Comparison of ENCODE assay signal across 21 cellular contexts in genomic region chrY:7464742-7465141, GRCh38.
A peak's percentile ranks its signal among the peaks of the same experiment; 100 is the strongest.
DNase-seq lines count a peak whose midpoint lies in the region; ATAC-seq, FAIRE-seq and TF ChIP-seq lines count a peak whose summit lies in the region.
"Had no signal": no experiment of that assay in that cellular context is flagged by ENCODE, and none has a peak within 500 bp of the region (broad histone marks: within the 10 kb centered on the region; RNA-seq: fewer than 3 reads in every experiment).

No MANE protein-coding gene starts in this region.

- H3K18ac ChIP-seq in neuronal stem cell (ENCODE audit: low read length) = no peak overlapping the region

- TF ChIP-seq CTCF in bronchial epithelial cell (IDR thresholded peaks at IDR 0.05; ENCODE audit: insufficient read depth, low read length, severe bottlenecking) = no peak

- H3K36me3 ChIP-seq in bronchial epithelial cell (ENCODE audit: control insufficient read depth, insufficient read depth, low read length) (no peaks in the 10 kb centered on the region), neuronal stem cell (replicated peaks in 1 of 2; ENCODE audit: control insufficient read depth in 2 of 2, insufficient read depth in 2 of 2, low read length in 2 of 2) (no peaks in the 10 kb centered on the region)
- H3K36me3 ChIP-seq: stomach, upper lobe of right lung had no signal

- H3K4me3 ChIP-seq in bronchial epithelial cell (ENCODE audit: low read depth, low read length) = no peak overlapping the region
- H3K4me3 ChIP-seq in neuronal stem cell (ENCODE audit: low read length in 2 of 2) = no peak overlapping the region
- H3K4me3 ChIP-seq: A549, GM12878, lung, stomach, upper lobe of right lung had no signal

- H3K4me3 Mint-ChIP-seq in activated CD4-positive, alpha-beta memory T cell treated with anti-CD3 and anti-CD28 coated beads for 36 hours = no peak overlapping the region
- H3K4me3 Mint-ChIP-seq in activated CD4-positive, alpha-beta memory T cell treated with anti-CD3 and anti-CD28 coated beads, Interleukin-2, amount 10 ng/mL, durations not matched to agents 7 days and 5 days = no peak overlapping the region
- H3K4me3 Mint-ChIP-seq in stimulated activated naive B cell treated with anti-CD40 and anti-IgM and Interleukin-4, amounts not matched to agents 10 μg/mL and 1 μg/mL and 100 μg/mL, for 72 hours = no peak overlapping the region
- no peak overlapping the region for H3K4me3 Mint-ChIP-seq in naive thymus-derived CD8-positive, alpha-beta T cell
- H3K4me3 Mint-ChIP-seq: T-helper 17 cell had no signal

- H2AFZ ChIP-seq in neuronal stem cell (ENCODE audit: low read length) = no peak overlapping the region

- no peaks in the 10 kb centered on the region for H3K79me1 ChIP-seq in neuronal stem cell (ENCODE audit: low read depth, low read length)

- POLR2A ChIA-PET in activated CD4-positive, alpha-beta memory T cell treated with anti-CD3 and anti-CD28 coated beads for 36 hours (lab: Charles Lee) = no interaction called here
- POLR2A ChIA-PET in activated CD4-positive, alpha-beta memory T cell treated with anti-CD3 and anti-CD28 coated beads, Interleukin-2, amount 10 ng/mL, durations not matched to agents 7 days and 5 days (lab: Charles Lee) = no interaction called here
- POLR2A ChIA-PET in naive thymus-derived CD8-positive, alpha-beta T cell (lab: Charles Lee) = no interaction called here

- H3K9me3 ChIP-seq in neuronal stem cell (replicated peaks in 1 of 2; ENCODE audit: control insufficient read depth in 2 of 2, insufficient read depth in 1 of 2, low read depth in 1 of 2, low read length in 2 of 2) = no peaks in the 10 kb centered on the region
- H3K9me3 ChIP-seq: A549, stomach, upper lobe of right lung had no signal

- CTCF ChIA-PET in activated CD4-positive, alpha-beta memory T cell treated with anti-CD3 and anti-CD28 coated beads for 36 hours (lab: Charles Lee) = no interaction called here
- CTCF ChIA-PET in activated CD4-positive, alpha-beta memory T cell treated with anti-CD3 and anti-CD28 coated beads, Interleukin-2, amount 10 ng/mL, durations not matched to agents 7 days and 5 days (lab: Charles Lee) = no interaction called here

- H4K91ac ChIP-seq in neuronal stem cell (ENCODE audit: low read depth, low read length, poor library complexity) = no peak overlapping the region

- WGBS in neuronal stem cell (ENCODE audit: extremely low coverage in 2 of 2, insufficient read length in 2 of 2, insufficient replicate concordance in 1 of 2), 2 donors = no CpG with 5 or more reads among the region's 2 CpGs

- no peak overlapping the region for H2AK5ac ChIP-seq in neuronal stem cell (ENCODE audit: low read depth, low read length)

- H3K9ac ChIP-seq in neuronal stem cell (ENCODE audit: low read depth, low read length, poor library complexity) = no peak overlapping the region

- H3K9me3 Mint-ChIP-seq in activated CD4-positive, alpha-beta memory T cell treated with anti-CD3 and anti-CD28 coated beads for 36 hours = no peaks in the 10 kb centered on the region
- H3K9me3 Mint-ChIP-seq in activated CD4-positive, alpha-beta memory T cell treated with anti-CD3 and anti-CD28 coated beads, Interleukin-2, amount 10 ng/mL, durations not matched to agents 7 days and 5 days = peaks cover 2% of the 10 kb centered on the region
- H3K9me3 Mint-ChIP-seq in stimulated activated naive B cell treated with anti-CD40 and anti-IgM and Interleukin-4, amounts not matched to agents 10 μg/mL and 1 μg/mL and 100 μg/mL, for 72 hours = peaks cover 0 to 4% of the 10 kb centered on the region in 2 donors
- H3K9me3 Mint-ChIP-seq in naive thymus-derived CD8-positive, alpha-beta T cell = peaks cover 0 to 9% (median 0%) of the 10 kb centered on the region in 9 donors

- H3K27me3 ChIP-seq in bronchial epithelial cell (ENCODE audit: control insufficient read depth, insufficient read depth, low read length) = no peaks in the 10 kb centered on the region
- H3K27me3 ChIP-seq in neuronal stem cell (ENCODE audit: control insufficient read depth in 3 of 3, insufficient read depth in 3 of 3, low read depth in 1 of 3, low read length in 3 of 3) = no peaks in the 10 kb centered on the region
- H3K27me3 ChIP-seq: stomach, upper lobe of right lung had no signal

- ATAC-seq in GM19035 (IDR thresholded peaks at IDR 0.05; ENCODE audit: unreplicated experiment) = no peak
- no peak for ATAC-seq in stimulated activated naive B cell treated with anti-CD40 and anti-IgM and Interleukin-4, amounts not matched to agents 10 μg/mL and 1 μg/mL and 100 μg/mL, for 72 hours (replicated peaks)
- no peak for ATAC-seq in naive thymus-derived CD8-positive, alpha-beta T cell
- ATAC-seq: A549, GM12878, T-helper 17 cell, upper lobe of right lung had no signal

- H2BK5ac ChIP-seq in neuronal stem cell (ENCODE audit: low read length) = no peak overlapping the region

- DNase-seq in activated CD4-positive, alpha-beta memory T cell treated with anti-CD3 and anti-CD28 coated beads for 36 hours = peak; percentile 34
- DNase-seq in activated CD4-positive, alpha-beta memory T cell treated with anti-CD3 and anti-CD28 coated beads, Interleukin-2, amount 10 ng/mL, durations not matched to agents 7 days and 5 days = no peak
- DNase-seq in HCEC 1CT (peak; percentile 62), bronchial epithelial cell (ENCODE audit: low read depth) (peak; percentile 69), neuronal stem cell (ENCODE audit: low spot score) (peak; percentile 2)
- no peak for DNase-seq in stimulated activated naive B cell treated with anti-CD40 and anti-IgM and Interleukin-4, amounts not matched to agents 10 μg/mL and 1 μg/mL and 100 μg/mL, for 72 hours
- no peak for DNase-seq in naive thymus-derived CD8-positive, alpha-beta T cell
- DNase-seq: cerebellar nuclear complex; effector CD4-positive, alpha-beta T cell; H7; islet precursor cell; Kasumi-1; NCI-H526 treated with DMSO at 0.1 percent for 48 hours; stomach; T-helper 17 cell; upper lobe of right lung had no signal

- no peaks in the 10 kb centered on the region for H3K4me1 ChIP-seq in neuronal stem cell (ENCODE audit: control insufficient read depth in 2 of 2, insufficient read depth in 1 of 2, low read depth in 1 of 2, low read length in 2 of 2)
- H3K4me1 ChIP-seq: A549, stomach, upper lobe of right lung had no signal

- no peak overlapping the region for H2BK12ac ChIP-seq in neuronal stem cell (ENCODE audit: low read length)

- H3K4me2 ChIP-seq in neuronal stem cell (ENCODE audit: insufficient read depth, low read length, poor library complexity, severe bottlenecking) = no peak overlapping the region
- H3K4me2 ChIP-seq: A549 had no signal

- H2BK15ac ChIP-seq in neuronal stem cell (ENCODE audit: low read length) = no peak overlapping the region

- no peaks in the 10 kb centered on the region for H3K36me3 Mint-ChIP-seq in activated CD4-positive, alpha-beta memory T cell treated with anti-CD3 and anti-CD28 coated beads for 36 hours
- no peaks in the 10 kb centered on the region for H3K36me3 Mint-ChIP-seq in activated CD4-positive, alpha-beta memory T cell treated with anti-CD3 and anti-CD28 coated beads, Interleukin-2, amount 10 ng/mL, durations not matched to agents 7 days and 5 days (ENCODE audit: low read depth)
- no peaks in the 10 kb centered on the region for H3K36me3 Mint-ChIP-seq in stimulated activated naive B cell treated with anti-CD40 and anti-IgM and Interleukin-4, amounts not matched to agents 10 μg/mL and 1 μg/mL and 100 μg/mL, for 72 hours
- no peaks in the 10 kb centered on the region for H3K36me3 Mint-ChIP-seq in naive thymus-derived CD8-positive, alpha-beta T cell

- no peak overlapping the region for H3K14ac ChIP-seq in neuronal stem cell (ENCODE audit: low read length)

- H2BK120ac ChIP-seq in neuronal stem cell (ENCODE audit: low read depth, low read length) = no peak overlapping the region

- H3K4me1 Mint-ChIP-seq in activated CD4-positive, alpha-beta memory T cell treated with anti-CD3 and anti-CD28 coated beads for 36 hours (ENCODE audit: low read depth) = peaks cover 36% of the 10 kb centered on the region
- H3K4me1 Mint-ChIP-seq in activated CD4-positive, alpha-beta memory T cell treated with anti-CD3 and anti-CD28 coated beads, Interleukin-2, amount 10 ng/mL, durations not matched to agents 7 days and 5 days = peaks cover 8% of the 10 kb centered on the region
- peaks cover 0 to 6% of the 10 kb centered on the region in 2 donors for H3K4me1 Mint-ChIP-seq in stimulated activated naive B cell treated with anti-CD40 and anti-IgM and Interleukin-4, amounts not matched to agents 10 μg/mL and 1 μg/mL and 100 μg/mL, for 72 hours
- H3K4me1 Mint-ChIP-seq in naive thymus-derived CD8-positive, alpha-beta T cell = no peaks in the 10 kb centered on the region
- H3K4me1 Mint-ChIP-seq: T-helper 17 cell had no signal

- FAIRE-seq in bronchial epithelial cell (lab: Jason Lieb, UNC) = no peak
- FAIRE-seq: A549, GM12878 had no signal

- no peak overlapping the region for H3K23ac ChIP-seq in neuronal stem cell (ENCODE audit: low read depth, low read length, poor library complexity)

- H4K8ac ChIP-seq in neuronal stem cell (ENCODE audit: low read depth, low read length) = no peak overlapping the region

- peak overlapping the region; percentile 91 for H3K27ac Mint-ChIP-seq in activated CD4-positive, alpha-beta memory T cell treated with anti-CD3 and anti-CD28 coated beads for 36 hours
- no peak overlapping the region for H3K27ac Mint-ChIP-seq in activated CD4-positive, alpha-beta memory T cell treated with anti-CD3 and anti-CD28 coated beads, Interleukin-2, amount 10 ng/mL, durations not matched to agents 7 days and 5 days
- H3K27ac Mint-ChIP-seq in stimulated activated naive B cell treated with anti-CD40 and anti-IgM and Interleukin-4, amounts not matched to agents 10 μg/mL and 1 μg/mL and 100 μg/mL, for 72 hours = no peak overlapping the region
- no peak overlapping the region for H3K27ac Mint-ChIP-seq in naive thymus-derived CD8-positive, alpha-beta T cell
- H3K27ac Mint-ChIP-seq: T-helper 17 cell had no signal

- intact Hi-C loops in activated CD4-positive, alpha-beta memory T cell treated with anti-CD3 and anti-CD28 coated beads for 36 hours (cut with micrococcal nuclease) = loop anchor here (2.0 to 5.0 kb wide), 3 partner anchors 82 to 353 kb away; no protein-coding TSS in a partner anchor

- no peak overlapping the region for H3K27ac ChIP-seq in neuronal stem cell (replicated peaks; ENCODE audit: low read length)
- H3K27ac ChIP-seq: A549, stomach, upper lobe of right lung, VCaP had no signal

- peaks cover 3% of the 10 kb centered on the region for H3K27me3 Mint-ChIP-seq in activated CD4-positive, alpha-beta memory T cell treated with anti-CD3 and anti-CD28 coated beads for 36 hours
- H3K27me3 Mint-ChIP-seq in activated CD4-positive, alpha-beta memory T cell treated with anti-CD3 and anti-CD28 coated beads, Interleukin-2, amount 10 ng/mL, durations not matched to agents 7 days and 5 days = no peaks in the 10 kb centered on the region
- peaks cover 0 to 25% of the 10 kb centered on the region in 2 donors for H3K27me3 Mint-ChIP-seq in stimulated activated naive B cell treated with anti-CD40 and anti-IgM and Interleukin-4, amounts not matched to agents 10 μg/mL and 1 μg/mL and 100 μg/mL, for 72 hours
- peaks cover 7 to 30% (median 22%) of the 10 kb centered on the region in 5 donors for H3K27me3 Mint-ChIP-seq in naive thymus-derived CD8-positive, alpha-beta T cell
- H3K27me3 Mint-ChIP-seq: T-helper 17 cell had no signal

- H3K4ac ChIP-seq in neuronal stem cell (ENCODE audit: low read length) = no peak overlapping the region

Comparison
In these comparisons a context has a peak if more than half of its experiments do, and no peak if none do; other contexts are left out.
1. DNase-seq: peak in activated CD4-positive, alpha-beta memory T cell treated with anti-CD3 and anti-CD28 coated beads for 36 hours (single experiment), HCEC 1CT (single experiment), bronchial epithelial cell (single experiment) and neuronal stem cell (single experiment); none in activated CD4-positive, alpha-beta memory T cell treated with anti-CD3 and anti-CD28 coated beads, Interleukin-2, amount 10 ng/mL, durations not matched to agents 7 days and 5 days (single experiment), stimulated activated naive B cell treated with anti-CD40 and anti-IgM and Interleukin-4, amounts not matched to agents 10 μg/mL and 1 μg/mL and 100 μg/mL, for 72 hours (single experiment) and naive thymus-derived CD8-positive, alpha-beta T cell (0 of 10).